ENCODE assay signal across 10 cellular contexts in genomic region chr20:41135888-41136243, GRCh38. TPM values are rescaled to one million over a fixed set of nuclear protein-coding genes. Genes with fewer than 3 reads are reported as not detected.
DNase-seq lines count a peak whose midpoint lies in the region; ATAC-seq, FAIRE-seq and TF ChIP-seq lines count a peak whose summit lies in the region.
"Had no signal": no experiment of that assay in that cellular context is flagged by ENCODE, and none has a peak within 500 bp of the region (broad histone marks: within the 10 kb centered on the region; RNA-seq: fewer than 3 reads in every experiment).

No MANE protein-coding gene starts in this region.

- H2AFZ ChIP-seq in HepG2 (ENCODE audit: low read length): no peak overlapping the region

- H4K20me1 ChIP-seq in HepG2 (ENCODE audit: insufficient read depth, low read length): no peaks in the 10 kb centered on the region; the same call in 1 of the 2 replicates

- peaks cover 34% of the 10 kb centered on the region for H3K79me2 ChIP-seq in HepG2 (ENCODE audit: insufficient read depth, low read length)

- peak overlapping the region; percentile 91 for H3K27ac Mint-ChIP-seq in activated T-helper 1 cell treated with anti-CD3 and anti-CD28 coated beads, Interleukin-12 subunit alpha, Interleukin-12 subunit beta, Interleukin-2, Interleukin-4 antibody, amounts not matched to agents 30 ng/mL and 10 ng/mL and 1 ng/mL, durations not matched to agents 14 hours and 24 hours and 36 hours
- H3K27ac Mint-ChIP-seq in immature natural killer cell: peak overlapping the region; percentile 53 to 95 (median 81)

- no peak for TF ChIP-seq RAD21 in HepG2 (CRISPR knock-in tag; IDR thresholded peaks at IDR 0.05)

- no peak for FAIRE-seq in HepG2 (lab: Jason Lieb, UNC)

- peaks cover 18% of the 10 kb centered on the region for H3K36me3 Mint-ChIP-seq in activated T-helper 1 cell treated with anti-CD3 and anti-CD28 coated beads, Interleukin-12 subunit alpha, Interleukin-12 subunit beta, Interleukin-2, Interleukin-4 antibody, amounts not matched to agents 30 ng/mL and 10 ng/mL and 1 ng/mL, durations not matched to agents 14 hours and 24 hours and 36 hours (ENCODE audit: low read depth)
- peaks cover 0 to 3% (median 0%) of the 10 kb centered on the region in 3 donors for H3K36me3 Mint-ChIP-seq in immature natural killer cell

- H3K4me1 Mint-ChIP-seq in activated T-helper 1 cell treated with anti-CD3 and anti-CD28 coated beads, Interleukin-12 subunit alpha, Interleukin-12 subunit beta, Interleukin-2, Interleukin-4 antibody, amounts not matched to agents 30 ng/mL and 10 ng/mL and 1 ng/mL, durations not matched to agents 14 hours and 24 hours and 36 hours (ENCODE audit: low read depth): peaks cover 70% of the 10 kb centered on the region
- peaks cover 41 to 42% of the 10 kb centered on the region in 2 donors for H3K4me1 Mint-ChIP-seq in immature natural killer cell

- H3K4me3 ChIP-seq in HepG2 (replicated peaks in 1 of 3; ENCODE audit: insufficient read depth in 1 of 3, low read depth in 2 of 3, low read length in 3 of 3) (peak overlapping the region; percentile 81 to 91 (median 85); a peak in 5 of 6 replicates), right lobe of liver (no peak overlapping the region)

- TF ChIP-seq CTCF in HepG2 (CRISPR knock-in tag; IDR thresholded peaks at IDR 0.05): no peak
- TF ChIP-seq CTCF in right lobe of liver (IDR thresholded peaks at IDR 0.05): no peak

- no peaks in the 10 kb centered on the region; a peak in 1 of 5 replicates for H3K36me3 ChIP-seq in HepG2 (replicated peaks in 1 of 2; ENCODE audit: control insufficient read depth in 1 of 2, insufficient read depth in 2 of 2, low read length in 2 of 2)
- H3K36me3 ChIP-seq in right lobe of liver: no peaks in the 10 kb centered on the region
- H3K36me3 ChIP-seq: sigmoid colon had no signal

- WGBS in HepG2 (ENCODE audit: low lambda C conversion rate): 67% methylated on average over 1 of the region's 1 CpG
- 100% methylated on average over 1 of the region's 1 CpG for WGBS in right lobe of liver (ENCODE audit: insufficient coverage, low coverage, low lambda C conversion rate, missing lambda C conversion rate)

- H3K27me3 Mint-ChIP-seq in activated T-helper 1 cell treated with anti-CD3 and anti-CD28 coated beads, Interleukin-12 subunit alpha, Interleukin-12 subunit beta, Interleukin-2, Interleukin-4 antibody, amounts not matched to agents 30 ng/mL and 10 ng/mL and 1 ng/mL, durations not matched to agents 14 hours and 24 hours and 36 hours (ENCODE audit: insufficient read depth): no peaks in the 10 kb centered on the region
- H3K27me3 Mint-ChIP-seq in immature natural killer cell (ENCODE audit: low read depth in 3 of 3): peaks cover 7 to 16% (median 12%) of the 10 kb centered on the region in 3 donors

- H3K9ac ChIP-seq in HepG2 (ENCODE audit: insufficient read depth, low read depth, low read length): 0 out of 2 replicates have a peak overlapping the region, but pooled peaks have one; percentile 96

- H3K4me1 ChIP-seq in HepG2 (ENCODE audit: insufficient read depth, low read length) (peaks cover 73% of the 10 kb centered on the region), right lobe of liver (peaks cover 0 to 14% (median 0%) of the 10 kb centered on the region in 4 donors)

- intact Hi-C loops in HepG2 (cut with micrococcal nuclease; ENCODE audit: unreplicated experiment): loop anchor here (1.0 to 2.0 kb wide), 3 partner anchors 37 to 204 kb away; partner anchors contain the start of gene LPIN3
- intact Hi-C loops in right lobe of liver (cut with DNase I): no loop called here
- intact Hi-C loops in activated T-helper 1 cell treated with anti-CD3 and anti-CD28 coated beads, Interleukin-12 subunit alpha, Interleukin-12 subunit beta, Interleukin-2, Interleukin-4 antibody, amounts not matched to agents 30 ng/mL and 10 ng/mL and 1 ng/mL, durations not matched to agents 14 hours and 24 hours and 36 hours (cut with micrococcal nuclease): loop anchor here (1.0 to 5.0 kb wide), 6 partner anchors 36 to 557 kb away; partner anchors contain the start of genes LPIN3 and ZHX3

- H3K27ac ChIP-seq in HepG2 (ENCODE audit: extremely low read length, insufficient read depth, low read length) (no peak overlapping the region), right lobe of liver (no peak overlapping the region)

- no peak for DNase-seq in HepG2 (ENCODE audit: low spot score)
- no peak for DNase-seq in right lobe of liver
- no peak for DNase-seq in activated T-helper 1 cell treated with anti-CD3 and anti-CD28 coated beads, Interleukin-12 subunit alpha, Interleukin-12 subunit beta, Interleukin-2, Interleukin-4 antibody, amounts not matched to agents 30 ng/mL and 10 ng/mL and 1 ng/mL, durations not matched to agents 14 hours and 24 hours and 36 hours (ENCODE audit: low spot score)
- DNase-seq in immature natural killer cell: no peak
- DNase-seq in NCI-H510A treated with DMSO at 0.1 percent for 48 hours (lab: John Stamatoyannopoulos, UW): no peak
- DNase-seq in Kasumi-1 (lab: John Stamatoyannopoulos, UW): no peak
- DNase-seq in NCI-H187 treated with DMSO at 0.1 percent for 48 hours (lab: John Stamatoyannopoulos, UW): no peak
- DNase-seq: sigmoid colon had no signal

- CTCF ChIA-PET in HepG2 (lab: Yijun Ruan, JAX; ENCODE audit: low intra/inter-chr PET ratio, low total read pairs): interaction anchor here (2.1 to 2.6 kb wide), 3 partner anchors 38 to 203 kb away, joined by 8 to 28 read pairs (median 13); partner anchors contain the start of gene LPIN3

- BruUV-seq in HepG2 (replicated peaks; lab: Mats Ljungman, UMichigan): TSS peak; percentile 60

- in situ Hi-C loops in HepG2 (cut with HindIII; ENCODE audit: extremely low pct_ligation_motif_present, low pct_unique_long_range_greater_than_20kb): loop anchor here (10.0 kb wide), 1 partner anchor 199 kb away; no protein-coding TSS in a partner anchor

- ATAC-seq in HepG2: no peak
- ATAC-seq in right lobe of liver: no peak
- ATAC-seq in HG03521 (IDR thresholded peaks at IDR 0.05; ENCODE audit: unreplicated experiment): no peak

- TF ChIP-seq POLR2A in HepG2 (IDR thresholded peaks at IDR 0.05; ENCODE audit: insufficient read depth in 1 of 2, low read depth in 2 of 2, low read length in 2 of 2): no peak
- TF ChIP-seq POLR2A in right lobe of liver (IDR thresholded peaks at IDR 0.05): no peak

- no peaks in the 10 kb centered on the region for H3K9me3 Mint-ChIP-seq in activated T-helper 1 cell treated with anti-CD3 and anti-CD28 coated beads, Interleukin-12 subunit alpha, Interleukin-12 subunit beta, Interleukin-2, Interleukin-4 antibody, amounts not matched to agents 30 ng/mL and 10 ng/mL and 1 ng/mL, durations not matched to agents 14 hours and 24 hours and 36 hours
- no peaks in the 10 kb centered on the region for H3K9me3 Mint-ChIP-seq in immature natural killer cell

- peak overlapping the region; percentile 97 for H3K4me2 ChIP-seq in HepG2 (ENCODE audit: low read depth, low read length)

- H3K27me3 ChIP-seq in HepG2 (ENCODE audit: control insufficient read depth in 1 of 2, insufficient read depth in 2 of 2, low read length in 2 of 2) (no peaks in the 10 kb centered on the region), right lobe of liver (no peaks in the 10 kb centered on the region)
- H3K27me3 ChIP-seq: sigmoid colon had no signal

- peak overlapping the region; percentile 83 for H3K4me3 Mint-ChIP-seq in activated T-helper 1 cell treated with anti-CD3 and anti-CD28 coated beads, Interleukin-12 subunit alpha, Interleukin-12 subunit beta, Interleukin-2, Interleukin-4 antibody, amounts not matched to agents 30 ng/mL and 10 ng/mL and 1 ng/mL, durations not matched to agents 14 hours and 24 hours and 36 hours
- H3K4me3 Mint-ChIP-seq in immature natural killer cell: peak overlapping the region; percentile 86 to 93 (median 91)

- POLR2A ChIA-PET in HepG2 (lab: Yijun Ruan, JAX): interaction anchor here (1.4 to 2.3 kb wide), 4 partner anchors 8 to 205 kb away, joined by 4 to 18 read pairs (median 10); partner anchors contain the start of gene LPIN3

- TF ChIP-seq EP300 in HepG2 (IDR thresholded peaks at IDR 0.05; ENCODE audit: low read depth in 2 of 2, low read length in 2 of 2) (no peak), HepG2 (CRISPR knock-in tag; IDR thresholded peaks at IDR 0.05; ENCODE audit: borderline replicate concordance) (no peak)

- H3K9me3 ChIP-seq in HepG2 (ENCODE audit: low read length) (no peaks in the 10 kb centered on the region), right lobe of liver (no peaks in the 10 kb centered on the region)
- H3K9me3 ChIP-seq: sigmoid colon, SK-N-SH had no signal

RNA-seq across cellular contexts. Expression of gene PLCG1, which starts 1.5 kb away (rescaled TPM):
- total RNA-seq in HepG2 (2016; rRNA removed; fragmentation: Illumina TruSeq; extraction: Trizol) (53.1 and 85.3 TPM in 2 replicates), right lobe of liver (10 to 100 TPM in 5 of 6 experiments, 1 to 10 TPM in 1; 9.5 to 22.6 (median 16.6) TPM)
- 8.3 and 10.2 TPM in 2 replicates for total RNA-seq in HepG2 (2016; cell fraction: cytosol; rRNA removed; fragmentation: Illumina TruSeq; extraction: Trizol; ENCODE audit: low read depth)
- total RNA-seq in HepG2 (2016; cell fraction: insoluble cytoplasmic fraction; rRNA removed; fragmentation: Illumina TruSeq; extraction: Trizol): 43.2 and 85.3 TPM in 2 replicates
- 23.6 and 25.9 TPM in 2 replicates for total RNA-seq in HepG2 (2016; cell fraction: membrane; rRNA removed; fragmentation: Illumina TruSeq; extraction: Trizol)
- total RNA-seq in HepG2 (2016; cell fraction: nucleus; rRNA removed; fragmentation: Illumina TruSeq; extraction: Trizol): 119 and 141 TPM in 2 replicates
- polyA plus RNA-seq in HepG2 (2011; rRNA removed) (158 and 207 TPM in 2 replicates), immature natural killer cell (10 to 100 TPM in 1 of 3 donors, 1 to 10 TPM in 2; 3.2 to 31.4 (median 7.5) TPM)
- polyA plus RNA-seq in HepG2 (2011; cell fraction: cytosol; rRNA removed): 50.7 and 54.7 TPM in 2 replicates
- polyA plus RNA-seq in HepG2 (2011; cell fraction: nucleus; rRNA removed): 1,608 and 1,708 TPM in 2 replicates
- 152 and 164 TPM in 2 replicates for polyA plus RNA-seq in HepG2 (2012)
- polyA plus RNA-seq in HepG2 (2016; cell fraction: cytosol; fragmentation: Illumina TruSeq; extraction: Trizol; ENCODE audit: low read depth): 3.6 and 4.0 TPM in 2 replicates
- polyA plus RNA-seq in HepG2 (2016; cell fraction: insoluble cytoplasmic fraction; fragmentation: Illumina TruSeq; extraction: Trizol; ENCODE audit: low read depth): 54.2 and 61.1 TPM in 2 replicates
- polyA plus RNA-seq in HepG2 (2016; cell fraction: membrane; fragmentation: Illumina TruSeq; extraction: Trizol; ENCODE audit: low read depth): 12.4 and 12.5 TPM in 2 replicates
- polyA plus RNA-seq in HepG2 (2016; cell fraction: nucleus; fragmentation: Illumina TruSeq; extraction: Trizol; ENCODE audit: insufficient read depth, low read depth): 371 and 407 TPM in 2 replicates
- polyA minus RNA-seq in HepG2 (2011; rRNA and poly(A)+ RNA removed; ENCODE audit: low replicate concordance): 74.2 and 219 TPM in 2 replicates
- 77.9 and 95.1 TPM in 2 replicates for polyA minus RNA-seq in HepG2 (2011; cell fraction: cytosol; rRNA and poly(A)+ RNA removed)
- polyA minus RNA-seq in HepG2 (2011; cell fraction: nucleus; rRNA and poly(A)+ RNA removed): 286 and 292 TPM in 2 replicates
- total RNA-seq in activated T-helper 1 cell treated with anti-CD3 and anti-CD28 coated beads, Interleukin-12 subunit alpha, Interleukin-12 subunit beta, Interleukin-2, Interleukin-4 antibody, amounts not matched to agents 30 ng/mL and 10 ng/mL and 1 ng/mL, durations not matched to agents 14 hours and 24 hours and 36 hours: 203 and 205 TPM in 2 replicates

Comparison
In these comparisons a context has a peak if more than half of its experiments do, and no peak if none do; other contexts are left out.
1. H3K4me3 ChIP-seq: peak in HepG2 (3 of 3); none in right lobe of liver (0 of 3).
2. intact Hi-C loops: an anchor here in HepG2 (1.0 to 2.0 kb wide) and activated T-helper 1 cell treated with anti-CD3 and anti-CD28 coated beads, Interleukin-12 subunit alpha, Interleukin-12 subunit beta, Interleukin-2, Interleukin-4 antibody, amounts not matched to agents 30 ng/mL and 10 ng/mL and 1 ng/mL, durations not matched to agents 14 hours and 24 hours and 36 hours (1.0 to 5.0 kb wide); none called in right lobe of liver.